In the genomic region with DNA sequence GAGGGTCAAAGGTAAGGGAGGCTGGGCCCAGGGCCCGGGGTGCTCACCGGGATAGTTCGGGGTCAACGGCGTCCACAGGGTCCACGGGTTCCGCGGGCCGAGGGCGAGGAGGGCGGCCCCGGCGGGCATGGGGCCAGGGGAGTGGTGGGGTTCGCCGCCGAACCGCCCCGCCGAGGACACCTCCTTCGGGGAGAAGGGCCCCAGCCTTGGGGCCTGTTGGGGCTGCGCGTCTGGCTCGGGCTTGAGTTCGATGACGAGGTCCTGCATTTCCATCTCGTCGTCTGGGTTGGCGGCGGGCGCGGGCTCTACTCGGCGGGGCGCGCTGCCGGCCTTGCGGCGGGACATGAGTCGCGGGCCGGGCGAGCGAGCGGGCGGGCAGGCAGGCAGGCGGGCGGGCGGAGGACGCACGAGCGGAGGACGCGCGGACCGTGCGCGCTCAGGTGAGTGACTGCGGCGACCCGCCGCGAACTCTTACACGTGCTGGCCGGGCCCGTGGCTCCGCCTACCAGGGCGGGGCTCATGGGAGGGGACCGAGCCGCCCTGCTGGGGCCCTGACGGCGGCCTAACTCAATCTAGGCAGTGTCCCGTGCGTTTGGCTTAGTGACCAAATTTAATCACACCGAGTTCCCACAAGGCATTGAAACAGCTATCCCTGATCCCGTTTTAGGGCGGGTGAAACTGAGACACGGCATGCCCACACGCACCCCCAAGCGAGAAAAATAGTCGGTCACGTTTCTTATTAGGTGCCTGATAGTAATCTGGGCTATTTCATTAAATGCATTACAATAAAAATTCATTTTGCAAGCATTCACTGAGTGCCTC, we compare ENCODE assay signal across 8 cellular contexts. TPM values are rescaled to one million over a fixed set of nuclear protein-coding genes. Genes with fewer than 3 reads are reported as not detected.
DNase-seq lines count a peak whose midpoint lies in the region; ATAC-seq lines count a peak whose summit lies in the region.

Gene ZNF296 (minus strand): TSS at position 450 of the 822 bp plus-strand sequence. CDS start 105 bp downstream, at position 345.

- peak within 1 kb of the TSS; percentile 91 for H3K4me3 ChIP-seq in iPS-18c (ENCODE audit: insufficient read depth, low read depth, low read length)

- no peaks in the 10 kb centered on the region for H3K9me3 ChIP-seq in iPS-18c (ENCODE audit: control insufficient read depth, insufficient read depth, low read length)

- ATAC-seq in GM21529 (IDR thresholded peaks at IDR 0.05; ENCODE audit: unreplicated experiment) (peak; percentile 41), HG03135 (IDR thresholded peaks at IDR 0.05; ENCODE audit: unreplicated experiment) (no peak)

- DNase-seq in DMS79 treated with DMSO at 0.1 percent for 48 hours (lab: John Stamatoyannopoulos, UW): peak; percentile 53
- peak; percentile 48 for DNase-seq in M059J (ENCODE audit: low read depth)
- peak; percentile 66 for DNase-seq in T-helper 22 cell (ENCODE audit: low read depth)
- DNase-seq in astrocyte of the hippocampus (ENCODE audit: low read depth, low spot score): peak; percentile 70
- peak; percentile 82 for DNase-seq in stimulated activated CD4-positive, alpha-beta T cell treated with anti-CD3 and anti-CD28 coated beads, Interleukin-12 subunit alpha, Interleukin-12 subunit beta, amount 100 ng/mL, for 4 hours

RNA-seq across cellular contexts. Expression of gene ZNF296, which starts in this region (rescaled TPM):
- not detected in 2 replicates for total RNA-seq in M059J (2014; rRNA removed; shearing (Covaris generic))

Comparison
In these comparisons a context has a peak if more than half of its experiments do, and no peak if none do; other contexts are left out.
1. Peak in DNase-seq in M059J; RNA of the gene not detected or under 1 TPM.